ENCODE assay signal across 29 cellular contexts in genomic region chr5:17081142-17081541, GRCh38.
DNase-seq lines count a peak whose midpoint lies in the region; ATAC-seq and TF ChIP-seq lines count a peak whose summit lies in the region.
"Had no signal": no experiment of that assay in that cellular context is flagged by ENCODE, and none has a peak within 500 bp of the region (broad histone marks: within the 10 kb centered on the region; RNA-seq: fewer than 3 reads in every experiment).

No MANE protein-coding gene starts in this region.

- H3K27me3 ChIP-seq in BJ (ENCODE audit: control insufficient read depth, insufficient read depth, low read length) (no peaks in the 10 kb centered on the region), IMR-90 (ENCODE audit: control insufficient read depth, insufficient read depth, low read length) (no peaks in the 10 kb centered on the region), PC-9 (ENCODE audit: insufficient read depth, low read depth) (no peaks in the 10 kb centered on the region), stomach (no peaks in the 10 kb centered on the region)

- H4K20me1 ChIP-seq in IMR-90 (ENCODE audit: insufficient read depth, low read length): no peaks in the 10 kb centered on the region
- no peaks in the 10 kb centered on the region for H4K20me1 ChIP-seq in PC-9 (ENCODE audit: insufficient read depth)

- no peak overlapping the region for H4K91ac ChIP-seq in IMR-90 (ENCODE audit: insufficient read depth, low read depth, low read length)

- H2AK5ac ChIP-seq in IMR-90 (ENCODE audit: low read depth, low read length): no peak overlapping the region

- H3F3A ChIP-seq in PC-9 (ENCODE audit: insufficient read depth, low read depth): no peaks in the 10 kb centered on the region

- no peaks in the 10 kb centered on the region for H3K36me3 ChIP-seq in BJ (ENCODE audit: control insufficient read depth, insufficient read depth, low read length)
- no peaks in the 10 kb centered on the region for H3K36me3 ChIP-seq in IMR-90 (ENCODE audit: control insufficient read depth, insufficient read depth, low read length)
- H3K36me3 ChIP-seq in mucosa of descending colon (ENCODE audit: low read depth): no peaks in the 10 kb centered on the region
- H3K36me3 ChIP-seq in PC-9 (ENCODE audit: low read depth): no peaks in the 10 kb centered on the region
- no peaks in the 10 kb centered on the region for H3K36me3 ChIP-seq in stomach
- H3K36me3 ChIP-seq: left ventricle myocardium inferior, WERI-Rb-1 had no signal

- peak; percentile 32; the same call in 1 of the 2 replicates for TF ChIP-seq CTCF in BJ (IDR thresholded peaks at IDR 0.05; ENCODE audit: insufficient read depth, low read depth, low read length)
- TF ChIP-seq CTCF in IMR-90 (conservative IDR thresholded peaks at IDR 0.05; ENCODE audit: low read depth, low read length): no peak
- no peak for TF ChIP-seq CTCF in mucosa of descending colon (IDR thresholded peaks at IDR 0.05)
- no peak for TF ChIP-seq CTCF in PC-9 (conservative IDR thresholded peaks at IDR 0.05)
- no peak for TF ChIP-seq CTCF in stomach (IDR thresholded peaks at IDR 0.05)

- H4K8ac ChIP-seq in IMR-90 (ENCODE audit: low read depth in 2 of 2, low read length in 2 of 2): no peak overlapping the region

- H3K4ac ChIP-seq in IMR-90 (ENCODE audit: low read depth, low read length): no peak overlapping the region

- no peaks in the 10 kb centered on the region; the same call in 1 of the 2 replicates for H3K4me1 ChIP-seq in IMR-90 (ENCODE audit: control insufficient read depth, insufficient read depth, low read length)
- no peaks in the 10 kb centered on the region for H3K4me1 ChIP-seq in mucosa of descending colon (ENCODE audit: low read depth)
- no peaks in the 10 kb centered on the region for H3K4me1 ChIP-seq in PC-9 (replicated peaks; ENCODE audit: insufficient read depth)
- peaks cover 0 to 16% (median 12%) of the 10 kb centered on the region in 4 donors for H3K4me1 ChIP-seq in stomach
- H3K4me1 ChIP-seq: psoas muscle had no signal

- dilution Hi-C loops in IMR-90 (cut with HindIII; ENCODE audit: low sequenced_read_pairs, unreplicated experiment): no loop called here

- intact Hi-C loops in IMR-90 (cut with micrococcal nuclease) (no loop called here), mucosa of descending colon (cut with DNase I, micrococcal nuclease) (no loop called here), PC-9 (cut with micrococcal nuclease; ENCODE audit: unreplicated experiment) (no loop called here), stomach (cut with DNase I; ENCODE audit: low total_unique reads) (no loop called here)

- no peak overlapping the region for H3K4me3 ChIP-seq in BJ (ENCODE audit: low read depth, low read length)
- no peak overlapping the region for H3K4me3 ChIP-seq in IMR-90 (ENCODE audit: insufficient read depth, low read depth, low read length)
- H3K4me3 ChIP-seq in mucosa of descending colon: no peak overlapping the region
- no peak overlapping the region for H3K4me3 ChIP-seq in PC-9
- no peak overlapping the region for H3K4me3 ChIP-seq in stomach
- H3K4me3 ChIP-seq: left ventricle myocardium inferior, psoas muscle had no signal

- H3K4me2 ChIP-seq in IMR-90 (ENCODE audit: low read depth, low read length) (no peak overlapping the region), PC-9 (no peak overlapping the region)

- no CpG with 5 or more reads among the region's 4 CpGs for WGBS in IMR-90 (ENCODE audit: extremely low coverage in 2 of 2, insufficient read length in 1 of 2), 2 experiments
- WGBS in stomach, 5 donors: 60 to 68% (median 63%) methylated on average over 4 of the region's 4 CpGs

- no peaks in the 10 kb centered on the region for H3K9me3 ChIP-seq in IMR-90 (ENCODE audit: control insufficient read depth, insufficient read depth, low read length)
- H3K9me3 ChIP-seq in mucosa of descending colon: no peaks in the 10 kb centered on the region
- no peaks in the 10 kb centered on the region for H3K9me3 ChIP-seq in PC-9 (ENCODE audit: insufficient read depth, low read depth)
- H3K9me3 ChIP-seq in stomach: no peaks in the 10 kb centered on the region
- H3K9me3 ChIP-seq: left ventricle myocardium inferior, psoas muscle had no signal

- BruUV-seq in IMR-90 (replicated peaks; lab: Mats Ljungman, UMichigan): no TSS peak
- no TSS peak for BruUV-seq in PC-9 (replicated peaks; lab: Mats Ljungman, UMichigan)

- H3K18ac ChIP-seq in IMR-90 (ENCODE audit: low read depth, low read length): no peak overlapping the region

- H2AFZ ChIP-seq in IMR-90 (replicated peaks; ENCODE audit: low read length, poor library complexity) (peak overlapping the region; percentile 56), PC-9 (no peak overlapping the region)

- TF ChIP-seq RAD21 in IMR-90 (IDR thresholded peaks at IDR 0.05; ENCODE audit: low read length): no peak

- in situ Hi-C loops in IMR-90 (cut with MboI; ENCODE audit: low sequenced_read_pairs): no loop called here

- no peak for TF ChIP-seq POLR2A in IMR-90 (IDR thresholded peaks at IDR 0.05; ENCODE audit: low read depth, low read length)
- no peak for TF ChIP-seq POLR2A in stomach (IDR thresholded peaks at IDR 0.05)

- no peaks in the 10 kb centered on the region for H3K9me1 ChIP-seq in IMR-90 (ENCODE audit: insufficient read depth, low read length)

- no peak overlapping the region for H3K56ac ChIP-seq in IMR-90 (ENCODE audit: extremely low read depth, insufficient read depth, low read length)

- H3K9ac ChIP-seq in IMR-90 (ENCODE audit: low read depth, low read length): no peak overlapping the region

- no peak overlapping the region for H2BK120ac ChIP-seq in IMR-90 (ENCODE audit: low read depth, low read length)

- CTCF ChIA-PET in BJ (lab: Yijun Ruan, JAX) (interaction anchor here (0.5 to 3.4 kb wide), 6 partner anchors 36 to 365 kb away, joined by 3 to 10 read pairs (median 6); no protein-coding TSS in a partner anchor), IMR-90 (lab: Yijun Ruan, JAX) (no interaction called here), PC-9 (lab: Charles Lee) (no interaction called here)

- H3K23ac ChIP-seq in IMR-90 (ENCODE audit: low read depth, low read length): no peak overlapping the region

- no peak overlapping the region for H2BK5ac ChIP-seq in IMR-90 (ENCODE audit: low read depth, low read length, poor library complexity, severe bottlenecking)

- H2BK20ac ChIP-seq in IMR-90 (ENCODE audit: low read depth, low read length): peak overlapping the region; percentile 43; the same call in 1 of the 2 replicates

- no peak overlapping the region for H3K27ac ChIP-seq in IMR-90 (ENCODE audit: insufficient read depth, low read length)
- no peak overlapping the region for H3K27ac ChIP-seq in PC-9
- H3K27ac ChIP-seq in stomach: no peak overlapping the region
- H3K27ac ChIP-seq: psoas muscle, WERI-Rb-1 had no signal

- DNase-seq in BJ (ENCODE audit: low read depth) (peak; percentile 76), IMR-90 (no peak), epidermal melanocyte (ENCODE audit: insufficient read length, low spot score) (peak; percentile 37), mucosa of descending colon (no peak), PC-9 (no peak), RKO (ENCODE audit: low spot score) (no peak), stomach (no peak)
- no peak for DNase-seq in activated T-cell treated with anti-CD3 and anti-CD28 coated beads, Interleukin-2, amount 50 U/mL, for 1 hour
- DNase-seq: activated CD4-positive, alpha-beta T cell treated with anti-CD3 and anti-CD28 coated beads, Interleukin-2, amount 10 ng/mL, durations not matched to agents 7 days and 5 days; activated naive CD4-positive, alpha-beta T cell; activated T-cell treated with anti-CD3 and anti-CD28 coated beads, Interleukin-2, amount 50 U/mL, for 48 hours; CD4-positive, alpha-beta memory T cell; DMS153; effector CD4-positive, alpha-beta T cell; erythroblast; GDM1; Karpas-422; left ventricle myocardium inferior; naive B cell; NCI-H1436; NCI-H446; occipital lobe; psoas muscle; stimulated activated CD4-positive, alpha-beta T cell treated with anti-CD3 and anti-CD28 coated beads, Interleukin-15, amount 100 ng/mL, for 24 hours; stimulated activated naive B cell treated with anti-CD40 and anti-IgM and Interleukin-4, amounts not matched to agents 10 μg/mL and 1 μg/mL and 100 μg/mL, for 72 hours; SW 1271; T1000; WERI-Rb-1 had no signal

- H2AK9ac ChIP-seq in IMR-90 (replicated peaks; ENCODE audit: low read depth, low read length, poor library complexity): no peak overlapping the region

- no peaks in the 10 kb centered on the region for H3K79me1 ChIP-seq in IMR-90 (ENCODE audit: low read depth in 1 of 2, low read length in 2 of 2)

- no peaks in the 10 kb centered on the region for H3K79me2 ChIP-seq in PC-9 (ENCODE audit: low read depth)

- H3K14ac ChIP-seq in IMR-90 (replicated peaks; ENCODE audit: low read depth, low read length): no peak overlapping the region

- ATAC-seq in IMR-90 (ENCODE audit: low read depth): no peak
- ATAC-seq in mucosa of descending colon: peak; percentile 23
- ATAC-seq: psoas muscle; Right ventricle myocardium inferior; stimulated activated naive B cell treated with anti-CD40 and anti-IgM and Interleukin-4, amounts not matched to agents 10 μg/mL and 1 μg/mL and 100 μg/mL, for 72 hours had no signal

- H3K9me2 ChIP-seq in PC-9 (ENCODE audit: insufficient read depth): no peaks in the 10 kb centered on the region

- POLR2A ChIA-PET in BJ (lab: Charles Lee) (no interaction called here), IMR-90 (lab: Charles Lee; ENCODE audit: unreplicated experiment) (no interaction called here), PC-9 (lab: Charles Lee; ENCODE audit: unreplicated experiment) (no interaction called here)

- no peak for TF ChIP-seq EP300 in stomach (IDR thresholded peaks at IDR 0.05)

- H2BK15ac ChIP-seq in IMR-90 (ENCODE audit: low read depth, low read length): no peak overlapping the region

- H4K5ac ChIP-seq in IMR-90 (ENCODE audit: low read depth, low read length): no peak overlapping the region

TF ChIP-seq in IMR-90, 13 proteins besides CTCF, POLR2A, EP300 and RAD21 (continues in another document):
- TF ChIP-seq BHLHE40 (IDR thresholded peaks at IDR 0.05; ENCODE audit: low read depth, low read length) (no peak), CEBPB (IDR thresholded peaks at IDR 0.05; ENCODE audit: low read depth, low read length) (no peak), MXI1 (IDR thresholded peaks at IDR 0.05; ENCODE audit: borderline replicate concordance, low read depth, low read length) (no peak), FOS (IDR thresholded peaks at IDR 0.05; ENCODE audit: low read depth, low read length) (no peak), NFE2L2 (IDR thresholded peaks at IDR 0.05; ENCODE audit: low read depth, low read length) (no peak), USF2 (IDR thresholded peaks at IDR 0.05; ENCODE audit: low read depth, low read length) (no peak), MAZ (IDR thresholded peaks at IDR 0.05; ENCODE audit: borderline replicate concordance, low read depth, low read length) (no peak)

Comparison
In these comparisons a context has a peak if more than half of its experiments do, and no peak if none do; other contexts are left out.
1. DNase-seq: peak in BJ (single experiment) and epidermal melanocyte (single experiment); none in IMR-90 (single experiment), mucosa of descending colon (0 of 3), PC-9 (0 of 2), activated T-cell treated with anti-CD3 and anti-CD28 coated beads, Interleukin-2, amount 50 U/mL, for 1 hour (single experiment), RKO (single experiment) and stomach (single experiment).